ENCODE assay signal across 8 cellular contexts in the genomic region with DNA sequence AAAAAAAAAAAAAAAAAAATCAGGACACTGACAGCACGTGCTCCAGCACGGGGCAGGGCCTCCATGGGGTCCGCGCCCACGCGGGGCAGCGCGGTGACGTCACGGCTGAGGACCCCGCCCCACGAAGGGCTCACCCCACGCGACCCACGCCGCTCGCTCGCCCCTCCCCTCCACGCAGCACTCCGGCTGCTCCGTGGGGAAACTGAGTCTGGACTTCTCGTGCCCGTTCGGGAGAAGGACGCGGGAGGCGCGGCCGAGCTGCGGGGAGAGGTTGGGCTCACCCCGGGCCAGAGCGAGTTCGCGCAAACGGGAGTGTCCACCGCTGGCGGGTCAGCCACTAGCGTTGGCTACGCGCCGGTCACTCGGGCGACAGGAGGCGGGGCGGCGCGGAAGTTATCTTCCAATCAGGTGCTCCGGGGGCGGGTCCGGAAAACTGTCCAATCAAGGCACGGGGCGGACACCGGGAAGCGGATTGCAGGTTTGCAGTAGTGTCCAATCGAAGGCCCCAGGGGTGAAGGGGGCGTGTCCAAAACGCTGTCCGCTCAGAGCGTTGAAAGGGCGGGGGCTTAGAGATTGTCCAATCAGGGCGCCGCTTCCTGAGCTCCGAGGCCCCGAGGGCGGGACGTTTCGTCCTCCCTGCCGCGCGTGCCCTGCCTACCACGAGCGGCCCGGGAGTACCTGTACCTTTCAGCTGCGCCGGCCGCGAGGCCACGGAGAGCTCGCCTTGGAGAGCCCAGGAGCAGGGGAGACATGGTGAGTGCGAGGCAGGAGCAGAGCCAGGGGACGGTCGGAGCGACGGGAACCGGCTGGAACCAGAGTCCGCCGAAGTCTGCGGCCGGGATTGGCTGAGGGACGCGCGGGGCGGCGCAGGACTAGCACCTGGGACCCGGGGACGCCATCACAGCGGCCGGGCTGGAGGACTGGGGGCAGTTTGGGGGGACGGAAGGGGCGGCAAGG. TPM values are rescaled to one million over a fixed set of nuclear protein-coding genes. Genes with fewer than 3 reads are reported as not detected.
DNase-seq lines count a peak whose midpoint lies in the region; ATAC-seq, FAIRE-seq and TF ChIP-seq lines count a peak whose summit lies in the region.

Gene ZNF57 (plus strand): TSS at position 633 of the 957 bp plus-strand sequence. CDS start 118 bp downstream, at position 751.

- H3K79me2 ChIP-seq in astrocyte (ENCODE audit: insufficient read depth, low read length) = peaks cover 18% of the 10 kb centered on the region

- no peak for FAIRE-seq in astrocyte (lab: Jason Lieb, UNC)

- H3K4me3 ChIP-seq in astrocyte (ENCODE audit: insufficient read depth, low read depth, low read length) (peak within 1 kb of the TSS; percentile 76), right cardiac atrium (ENCODE audit: low read length) (peak within 1 kb of the TSS; percentile 46), psoas muscle (peak within 1 kb of the TSS; percentile 87), uterus (peak within 1 kb of the TSS; percentile 74 to 85)

- H3K9ac ChIP-seq in astrocyte (ENCODE audit: low read length) = peak within 1 kb of the TSS; percentile 82

- under 1% methylated on average over 100 of the region's 100 CpGs for WGBS in right cardiac atrium
- WGBS in psoas muscle, 3 donors = 0 to 1% (median 0%) methylated on average over 77 to 100 of the region's 100 CpGs

- DNase-seq in GM13976 (ENCODE audit: low spot score) (peak; percentile 99), NCI-H1694 (lab: John Stamatoyannopoulos, UW) (peak; percentile 61), T-helper 22 cell (ENCODE audit: low read depth) (peak; percentile 96), astrocyte (ENCODE audit: low read depth) (peak; percentile 97), right cardiac atrium (peak; percentile 100), psoas muscle (peak; percentile 100), uterus (peak; percentile 98 to 100)

- H3K4me1 Mint-ChIP-seq in astrocyte (ENCODE audit: low read depth, unreplicated experiment) = no peaks in the 10 kb centered on the region

- no peaks in the 10 kb centered on the region for H4K20me1 ChIP-seq in astrocyte (ENCODE audit: insufficient read depth, low read length)

- H3K27ac ChIP-seq in astrocyte (ENCODE audit: low read depth, low read length) = peak within 1 kb of the TSS; percentile 72
- H3K27ac ChIP-seq in right cardiac atrium (ENCODE audit: low read length) = peak within 1 kb of the TSS; percentile 18
- peak within 1 kb of the TSS; percentile 79 for H3K27ac ChIP-seq in psoas muscle
- peak within 1 kb of the TSS in 1 of 2 donors; percentile 65 for H3K27ac ChIP-seq in uterus

- no peaks in the 10 kb centered on the region for H3K36me3 Mint-ChIP-seq in astrocyte (ENCODE audit: low read depth, unreplicated experiment)

- peak in 1 of 2 donors; percentile 40 for TF ChIP-seq POLR2A in uterus (IDR thresholded peaks at IDR 0.05)

- no peak for TF ChIP-seq CTCF in GM13976 (IDR thresholded peaks at IDR 0.05; ENCODE audit: borderline replicate concordance, control extremely low read depth, extremely low read depth, insufficient read depth, missing control alignments)
- no peak for TF ChIP-seq CTCF in astrocyte (IDR thresholded peaks at IDR 0.05; ENCODE audit: insufficient read depth, low read depth, low read length)
- TF ChIP-seq CTCF in psoas muscle (IDR thresholded peaks at IDR 0.05) = no peak
- TF ChIP-seq CTCF in uterus (IDR thresholded peaks at IDR 0.05) = no peak

- peaks cover 18% of the 10 kb centered on the region for H3K9me3 Mint-ChIP-seq in astrocyte (ENCODE audit: unreplicated experiment)

- H3K36me3 ChIP-seq in astrocyte (ENCODE audit: insufficient read depth, low read length) = no peaks in the 10 kb centered on the region
- H3K36me3 ChIP-seq in psoas muscle (ENCODE audit: insufficient read depth in 1 of 2, low read depth in 1 of 2) = no peaks in the 10 kb centered on the region
- H3K36me3 ChIP-seq in uterus = no peaks in the 10 kb centered on the region

- peak; percentile 93 for ATAC-seq in HG02852 (IDR thresholded peaks at IDR 0.05; ENCODE audit: unreplicated experiment)
- ATAC-seq in right cardiac atrium = peak; percentile 99
- peak; percentile 99 to 100 (median 100) for ATAC-seq in psoas muscle

- H3K27me3 ChIP-seq in astrocyte (ENCODE audit: insufficient read depth, low read length) (no peaks in the 10 kb centered on the region), right cardiac atrium (ENCODE audit: control insufficient read depth, insufficient read depth) (no peaks in the 10 kb centered on the region), psoas muscle (ENCODE audit: insufficient read depth in 3 of 3, low read length in 2 of 3) (no peaks in the 10 kb centered on the region), uterus (no peaks in the 10 kb centered on the region)

- peak within 1 kb of the TSS; percentile 99 for H2AFZ ChIP-seq in astrocyte (ENCODE audit: low read depth, low read length)

- H3K9me3 ChIP-seq in astrocyte (ENCODE audit: insufficient read depth, low read depth, low read length) = peaks cover 8% of the 10 kb centered on the region
- no peaks in the 10 kb centered on the region for H3K9me3 ChIP-seq in right cardiac atrium (ENCODE audit: control insufficient read depth, low read length)
- peaks cover 12% of the 10 kb centered on the region for H3K9me3 ChIP-seq in psoas muscle
- no peaks in the 10 kb centered on the region for H3K9me3 ChIP-seq in uterus

- intact Hi-C loops in right cardiac atrium (cut with DNase I) = no loop called here
- intact Hi-C loops in psoas muscle (cut with DNase I) = loop anchor here in 1 of 2 donors (5.0 kb wide), 1 partner anchor 42 kb away; the partner anchor contains the start of gene ZNF77
- intact Hi-C loops in uterus (cut with DNase I; ENCODE audit: low total_unique reads) = no loop called here

- peaks cover 14% of the 10 kb centered on the region for H3K27me3 Mint-ChIP-seq in astrocyte (ENCODE audit: low read depth, unreplicated experiment)

- H3K27ac Mint-ChIP-seq in astrocyte (ENCODE audit: unreplicated experiment) = no peak within 1 kb of the TSS

- in situ Hi-C loops in GM13976 (cut with MboI; ENCODE audit: low sequenced_read_pairs, unreplicated experiment) = no loop called here

- H3K4me3 Mint-ChIP-seq in astrocyte (ENCODE audit: unreplicated experiment) = no peak within 1 kb of the TSS

- H3K4me1 ChIP-seq in astrocyte (ENCODE audit: insufficient read depth, low read length) (no peaks in the 10 kb centered on the region), right cardiac atrium (ENCODE audit: control insufficient read depth, insufficient read depth, low read length) (no peaks in the 10 kb centered on the region), psoas muscle (no peaks in the 10 kb centered on the region), uterus (peaks cover 0 to 4% of the 10 kb centered on the region in 2 donors)

- H3K4me2 ChIP-seq in astrocyte (ENCODE audit: low read length) = peak within 1 kb of the TSS; percentile 97

RNA-seq across cellular contexts. Expression of gene ZNF57, which starts in this region (rescaled TPM):
- total RNA-seq in astrocyte (not detected in 2 replicates), right cardiac atrium (1 to 10 TPM; 1.9 to 3.1 (median 2.4) TPM), psoas muscle (1 to 10 TPM; 1.0 to 1.7 (median 1.3) TPM), uterus (1 to 10 TPM; 3.2 to 7.7 (median 5.3) TPM)
- polyA plus RNA-seq in right cardiac atrium (1.9 TPM), psoas muscle (1 to 10 TPM in 1 of 3 donors, under 1 TPM in 2; 0.65 to 1.9 (median 0.77) TPM)

Comparison
In these comparisons a context has a peak if more than half of its experiments do, and no peak if none do; other contexts are left out.
1. Peak in DNase-seq, H3K4me3 ChIP-seq, H3K27ac ChIP-seq, H3K9ac ChIP-seq and H3K4me2 ChIP-seq in astrocyte; RNA of the gene not detected or under 1 TPM.